ENCODE assay signal across 10 cellular contexts in genomic region chr18:31680836-31681568, GRCh38. TPM values are rescaled to one million over a fixed set of nuclear protein-coding genes. Genes with fewer than 3 reads are reported as not detected.
DNase-seq lines count a peak whose midpoint lies in the region; ATAC-seq and TF ChIP-seq lines count a peak whose summit lies in the region.
"Had no signal": no experiment of that assay in that cellular context is flagged by ENCODE, and none has a peak within 500 bp of the region (broad histone marks: within the 10 kb centered on the region; RNA-seq: fewer than 3 reads in every experiment).

No MANE protein-coding gene starts in this region.

- H3K79me2 ChIP-seq in OCI-LY7 (ENCODE audit: insufficient read depth, low read depth, low read length): peaks cover 73% of the 10 kb centered on the region
- H3K79me2 ChIP-seq in hepatocyte: peaks cover 66% of the 10 kb centered on the region

- peak; percentile 68 for TF ChIP-seq CTCF in C4-2B (conservative IDR thresholded peaks at IDR 0.05)
- peak; percentile 46 for TF ChIP-seq CTCF in GM13977 (IDR thresholded peaks at IDR 0.05; ENCODE audit: extremely low read depth, insufficient read depth, missing control alignments)
- TF ChIP-seq CTCF in OCI-LY7 (conservative IDR thresholded peaks at IDR 0.05; ENCODE audit: low read length): peak; percentile 74
- peak; percentile 25 for TF ChIP-seq CTCF in hepatocyte (IDR thresholded peaks at IDR 0.05; ENCODE audit: poor library complexity)

- intact Hi-C loops in OCI-LY7 (cut with micrococcal nuclease; ENCODE audit: unreplicated experiment): loop anchor here (5.0 kb wide), 1 partner anchor 261 kb away; the partner anchor contains the start of gene TRAPPC8

- H3K4me1 ChIP-seq in OCI-LY7 (ENCODE audit: insufficient read depth, low read length, poor library complexity, severe bottlenecking): peaks cover 18% of the 10 kb centered on the region
- peaks cover 15% of the 10 kb centered on the region for H3K4me1 ChIP-seq in hepatocyte (ENCODE audit: insufficient read depth)

- no peaks in the 10 kb centered on the region for H4K20me1 ChIP-seq in OCI-LY7 (ENCODE audit: insufficient read depth, low read length)
- no peaks in the 10 kb centered on the region for H4K20me1 ChIP-seq in hepatocyte (ENCODE audit: insufficient read depth, poor library complexity, severe bottlenecking)

- POLR2A ChIA-PET in OCI-LY7 (lab: Charles Lee): no interaction called here

- CTCF ChIA-PET in OCI-LY7 (lab: Charles Lee; ENCODE audit: unreplicated experiment): interaction anchor here (0.5 kb wide), 1 partner anchor 109 kb away, joined by 3 read pairs; no protein-coding TSS in a partner anchor

- ATAC-seq in HG03520 (IDR thresholded peaks at IDR 0.05; ENCODE audit: unreplicated experiment): no peak
- ATAC-seq: stimulated activated effector memory CD8-positive, alpha-beta T cell treated with anti-CD3 and anti-CD28 coated beads, Interleukin-12 subunit alpha, Interleukin-12 subunit beta, amount 100 ng/mL, for 72 hours had no signal

- H3K9me2 ChIP-seq in OCI-LY7 (ENCODE audit: insufficient read depth, low read length): no peaks in the 10 kb centered on the region
- no peaks in the 10 kb centered on the region for H3K9me2 ChIP-seq in hepatocyte (replicated peaks; ENCODE audit: insufficient read depth)

- H2AFZ ChIP-seq in OCI-LY7 (ENCODE audit: low read length) (no peak overlapping the region), hepatocyte (no peak overlapping the region)

- DNase-seq in GM13977 (ENCODE audit: low spot score) (no peak), OCI-LY7 (ENCODE audit: low spot score) (peak; percentile 54), hepatocyte (ENCODE audit: low spot score) (peak; percentile 43), midbrain (lab: John Stamatoyannopoulos, UW) (no peak), NCI-H226 (no peak), HT-29 (ENCODE audit: low spot score) (no peak)
- DNase-seq: foreskin fibroblast had no signal

- no peak overlapping the region for H3K4me3 ChIP-seq in OCI-LY7 (ENCODE audit: low read depth, low read length, poor library complexity, severe bottlenecking)
- no peak overlapping the region for H3K4me3 ChIP-seq in hepatocyte

- H3K9me3 ChIP-seq in OCI-LY7 (ENCODE audit: low read length) (no peaks in the 10 kb centered on the region), hepatocyte (ENCODE audit: low read depth) (no peaks in the 10 kb centered on the region)

- in situ Hi-C loops in GM13977 (cut with MboI; ENCODE audit: low pct_unique_long_range_greater_than_20kb, low sequenced_read_pairs, unreplicated experiment): no loop called here

- H3K27ac ChIP-seq in C4-2B: no peak overlapping the region
- peak overlapping the region; percentile 48 for H3K27ac ChIP-seq in OCI-LY7 (ENCODE audit: low read depth, low read length, poor library complexity, severe bottlenecking)
- H3K27ac ChIP-seq in hepatocyte: no peak overlapping the region

- 63% methylated on average over 2 of the region's 2 CpGs for WGBS in hepatocyte (ENCODE audit: low lambda C conversion rate, missing lambda C conversion rate)

- H3K36me3 ChIP-seq in OCI-LY7 (ENCODE audit: insufficient read depth, low read length): no peaks in the 10 kb centered on the region
- no peaks in the 10 kb centered on the region for H3K36me3 ChIP-seq in hepatocyte (replicated peaks; ENCODE audit: insufficient read depth, low read depth)

- H3K4me2 ChIP-seq in OCI-LY7 (ENCODE audit: low read length) (peak overlapping the region; percentile 71), hepatocyte (no peak overlapping the region)

- H3K27me3 ChIP-seq in hepatocyte: no peaks in the 10 kb centered on the region

- BruUV-seq in OCI-LY7 (replicated peaks; lab: Mats Ljungman, UMichigan): no TSS peak

RNA-seq across cellular contexts. Expression of gene B4GALT6, which starts 3.4 kb away (rescaled TPM):
- 5.5 and 7.2 TPM in 2 replicates for total RNA-seq in OCI-LY7 (2014; rRNA removed; shearing (Covaris generic))
- 16.4 and 22.8 TPM in 2 replicates for total RNA-seq in OCI-LY7 (2022)
- 10.3 and 14.1 TPM in 2 replicates for total RNA-seq in hepatocyte
- 3.2 and 4.9 TPM in 2 replicates for polyA plus RNA-seq in hepatocyte
- total RNA-seq in HT-29 (2014; rRNA removed; shearing (Covaris generic)): 0.68 and 2.3 TPM in 2 replicates

Comparison
In these comparisons a context has a peak if more than half of its experiments do, and no peak if none do; other contexts are left out.
1. DNase-seq: peak in OCI-LY7 (single experiment) and hepatocyte (single experiment); none in GM13977 (single experiment), midbrain (single experiment), NCI-H226 (single experiment) and HT-29 (single experiment).
2. Peak in every context shown above with its lines, with median percentiles within 50 percentile points of each other: CTCF ChIP-seq.